ENCODE assay signal across 21 cellular contexts in genomic region chr17:19486351-19487008, GRCh38. TPM values are rescaled to one million over a fixed set of nuclear protein-coding genes. Genes with fewer than 3 reads are reported as not detected.
DNase-seq lines count a peak whose midpoint lies in the region; ATAC-seq and TF ChIP-seq lines count a peak whose summit lies in the region.
"Had no signal": no experiment of that assay in that cellular context is flagged by ENCODE, and none has a peak within 500 bp of the region (broad histone marks: within the 10 kb centered on the region; RNA-seq: fewer than 3 reads in every experiment).

No MANE protein-coding gene starts in this region.

- TF ChIP-seq CTCF in ascending aorta (IDR thresholded peaks at IDR 0.05) (no peak), esophagus muscularis mucosa (IDR thresholded peaks at IDR 0.05) (no peak), tibial artery (IDR thresholded peaks at IDR 0.05) (no peak)

- 95% methylated on average over 13 of the region's 13 CpGs for WGBS in esophagus muscularis mucosa

- H3K27me3 ChIP-seq in ascending aorta (no peaks in the 10 kb centered on the region), esophagus muscularis mucosa (peaks cover 0 to 2% (median 0%) of the 10 kb centered on the region in 4 donors), muscle layer of colon (ENCODE audit: control insufficient read depth in 1 of 2, insufficient read depth in 2 of 2, low read length in 2 of 2) (no peaks in the 10 kb centered on the region), tibial artery (no peaks in the 10 kb centered on the region)
- H3K27me3 ChIP-seq: ovary, right atrium auricular region had no signal

- H3K9me3 ChIP-seq in ascending aorta = no peaks in the 10 kb centered on the region
- no peaks in the 10 kb centered on the region for H3K9me3 ChIP-seq in esophagus muscularis mucosa
- H3K9me3 ChIP-seq in muscle layer of colon (ENCODE audit: low read length) = no peaks in the 10 kb centered on the region
- H3K9me3 ChIP-seq in tibial artery = no peaks in the 10 kb centered on the region
- H3K9me3 ChIP-seq: ovary, right atrium auricular region had no signal

- ATAC-seq in GM21528 (IDR thresholded peaks at IDR 0.05; ENCODE audit: low FRiP score, unreplicated experiment) = no peak
- ATAC-seq: activated naive CD8-positive, alpha-beta T cell treated with anti-CD3 and anti-CD28 coated beads, Interleukin-2, amount 50 U/mL, for 24 hours; natural killer cell had no signal

- H3K36me3 ChIP-seq in ascending aorta (no peaks in the 10 kb centered on the region), esophagus muscularis mucosa (no peaks in the 10 kb centered on the region), muscle layer of colon (ENCODE audit: insufficient read depth, low read length) (no peaks in the 10 kb centered on the region), tibial artery (no peaks in the 10 kb centered on the region)
- H3K36me3 ChIP-seq: ovary, right atrium auricular region had no signal

- H3K27ac ChIP-seq in ascending aorta (peak overlapping the region; percentile 31 to 52), esophagus muscularis mucosa (replicated peaks in 1 of 4) (peak overlapping the region; percentile 7 to 52 (median 40)), muscle layer of colon (ENCODE audit: low read depth, low read length) (peak overlapping the region; percentile 4), tibial artery (peak overlapping the region; percentile 7 to 41)
- H3K27ac ChIP-seq: ovary, right atrium auricular region had no signal

- no peak for TF ChIP-seq EP300 in esophagus muscularis mucosa (IDR thresholded peaks at IDR 0.05)

- TF ChIP-seq POLR2A in esophagus muscularis mucosa (IDR thresholded peaks at IDR 0.05; ENCODE audit: low read depth) = no peak

- intact Hi-C loops in ascending aorta (cut with DNase I) = no loop called here
- intact Hi-C loops in esophagus muscularis mucosa (cut with DNase I) = no loop called here
- intact Hi-C loops in tibial artery (cut with DNase I; ENCODE audit: low total_unique reads) = no loop called here

- peak overlapping the region; percentile 30 for H3K9ac ChIP-seq in muscle layer of colon (ENCODE audit: low read length)

- H3K4me1 ChIP-seq in ascending aorta = peaks cover 0 to 13% of the 10 kb centered on the region in 2 donors
- H3K4me1 ChIP-seq in esophagus muscularis mucosa = peaks cover 0 to 34% (median 25%) of the 10 kb centered on the region in 4 donors
- peaks cover 42% of the 10 kb centered on the region for H3K4me1 ChIP-seq in muscle layer of colon (ENCODE audit: insufficient read depth, low read length)
- peaks cover 0 to 44% (median 16%) of the 10 kb centered on the region in 4 donors for H3K4me1 ChIP-seq in tibial artery
- H3K4me1 ChIP-seq: right atrium auricular region had no signal

- DNase-seq in ascending aorta (ENCODE audit: low spot score in 2 of 2) (no peak), esophagus muscularis mucosa (ENCODE audit: extremely low spot score) (no peak), tibial artery (peak in 1 of 2 donors; percentile 31), NCI-H446 treated with DMSO at 0.1 percent for 48 hours (lab: John Stamatoyannopoulos, UW) (no peak), AG08396 (ENCODE audit: low spot score) (no peak)
- DNase-seq in stimulated activated CD4-positive, alpha-beta T cell treated with anti-CD3 and anti-CD28 coated beads, Interleukin-12 subunit alpha, Interleukin-12 subunit beta, amount 100 ng/mL, for 4 hours = no peak
- DNase-seq: activated CD8-positive, alpha-beta memory T cell treated with anti-CD3 and anti-CD28 coated beads for 24 hours; activated naive CD8-positive, alpha-beta T cell treated with anti-CD3 and anti-CD28 coated beads, Interleukin-2, amount 50 U/mL, for 24 hours; activated T-cell treated with anti-CD3 and anti-CD28 coated beads, Interleukin-2, amount 50 U/mL, for 1 hour; foreskin fibroblast; natural killer cell; NCI-H187; NCI-H526 treated with DMSO at 0.1 percent for 48 hours; ovary; Right ventricle myocardium superior; stimulated activated CD4-positive, alpha-beta T cell treated with anti-CD3 and anti-CD28 coated beads, Interleukin-4, amount 100 ng/mL, for 1 hour; substantia nigra; T-helper 2 cell had no signal

- no peak overlapping the region for H3K4me3 ChIP-seq in ascending aorta
- H3K4me3 ChIP-seq in esophagus muscularis mucosa = no peak overlapping the region
- peak overlapping the region in 1 of 2 donors; percentile 35 for H3K4me3 ChIP-seq in muscle layer of colon (ENCODE audit: low read depth in 1 of 2, low read length in 2 of 2)
- H3K4me3 ChIP-seq in tibial artery = no peak overlapping the region
- H3K4me3 ChIP-seq: ovary, right atrium auricular region had no signal

RNA-seq across cellular contexts. Expression of gene SLC47A1, which starts 47.2 kb away (rescaled TPM):
- total RNA-seq in ascending aorta (0.64 TPM), esophagus muscularis mucosa (1 to 10 TPM in 1 of 4 donors, under 1 TPM in 1, not detected in 2; 0.17 to 1.8 TPM)
